10 cellular contexts compared by ENCODE assay signal in the genomic region with DNA sequence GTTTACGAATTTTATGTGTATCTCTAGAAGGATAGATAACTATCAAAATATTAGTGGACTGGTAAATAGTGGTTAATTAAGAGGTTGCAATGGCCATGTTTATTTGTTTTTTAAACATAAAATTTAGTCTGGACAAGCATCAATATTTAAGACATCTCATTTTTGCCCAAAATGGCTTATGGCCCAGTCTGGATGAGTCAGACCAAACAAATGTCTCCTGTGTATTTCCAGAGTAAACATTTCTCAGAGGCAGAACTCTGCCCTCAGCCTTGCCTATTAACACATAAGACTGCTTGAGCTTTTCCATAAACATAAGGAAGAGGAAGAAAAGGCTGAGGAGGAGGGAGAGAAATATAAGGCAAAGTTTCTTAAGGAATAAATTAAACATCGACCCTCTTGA.
DNase-seq lines count a peak whose midpoint lies in the region; ATAC-seq, FAIRE-seq and TF ChIP-seq lines count a peak whose summit lies in the region.
"Had no signal": no experiment of that assay in that cellular context is flagged by ENCODE, and none has a peak within 500 bp of the region (broad histone marks: within the 10 kb centered on the region; RNA-seq: fewer than 3 reads in every experiment).

No MANE protein-coding gene starts in this region.

- H3K4me1 ChIP-seq in left lung = no peaks in the 10 kb centered on the region

- H3K4me3 Mint-ChIP-seq in HFFc6 = peak overlapping the region; percentile 64
- H3K4me3 Mint-ChIP-seq: stimulated activated naive CD8-positive, alpha-beta T cell treated with anti-CD3 and anti-CD28 coated beads, Interleukin-15, Interleukin-2, amounts not matched to agents 100 ng/mL and 50 ng/mL, for 24 hours had no signal

- H3K4me1 Mint-ChIP-seq in HFFc6 (ENCODE audit: low read depth) = peaks cover 43% of the 10 kb centered on the region

- no peaks in the 10 kb centered on the region for H3K36me3 ChIP-seq in left lung

- H3K27me3 Mint-ChIP-seq in HFFc6 (ENCODE audit: insufficient read depth) = no peaks in the 10 kb centered on the region
- H3K27me3 Mint-ChIP-seq: stimulated activated naive CD8-positive, alpha-beta T cell treated with anti-CD3 and anti-CD28 coated beads, Interleukin-15, Interleukin-2, amounts not matched to agents 100 ng/mL and 50 ng/mL, for 24 hours had no signal

- no peaks in the 10 kb centered on the region for H3K9me3 ChIP-seq in left lung

- intact Hi-C loops in left lung (cut with DNase I) = no loop called here

- H3K36me3 Mint-ChIP-seq in HFFc6 (ENCODE audit: low read depth) = no peaks in the 10 kb centered on the region

- peak overlapping the region in 1 of 2 donors; percentile 59 for H3K27ac ChIP-seq in left lung

- no peak overlapping the region for H3K4me3 ChIP-seq in left lung
- H3K4me3 ChIP-seq: lung had no signal

- ATAC-seq in left lung (peak; percentile 93), GM21390 (IDR thresholded peaks at IDR 0.05; ENCODE audit: unreplicated experiment) (no peak), GM19328 (IDR thresholded peaks at IDR 0.05; ENCODE audit: unreplicated experiment) (no peak)

- FAIRE-seq in urothelium cell line (lab: Jason Lieb, UNC) = no peak

- peak overlapping the region; percentile 69 for H3K27ac Mint-ChIP-seq in HFFc6
- H3K27ac Mint-ChIP-seq: stimulated activated naive CD8-positive, alpha-beta T cell treated with anti-CD3 and anti-CD28 coated beads, Interleukin-15, Interleukin-2, amounts not matched to agents 100 ng/mL and 50 ng/mL, for 24 hours had no signal

- H3K27me3 ChIP-seq in left lung = no peaks in the 10 kb centered on the region

- DNase-seq in HFFc6 (peak; percentile 62), brain pericyte (ENCODE audit: low read depth, low spot score) (peak; percentile 25), left lung (no peak), urothelium cell line (ENCODE audit: low spot score) (peak; percentile 35), NCI-H1694 (lab: John Stamatoyannopoulos, UW) (no peak)
- DNase-seq: NCI-H526 treated with DMSO at 0.1 percent for 48 hours had no signal

- H3K9me3 Mint-ChIP-seq in HFFc6 = no peaks in the 10 kb centered on the region
- H3K9me3 Mint-ChIP-seq: stimulated activated naive CD8-positive, alpha-beta T cell treated with anti-CD3 and anti-CD28 coated beads, Interleukin-15, Interleukin-2, amounts not matched to agents 100 ng/mL and 50 ng/mL, for 24 hours had no signal

- no peak for TF ChIP-seq CTCF in HFFc6 (IDR thresholded peaks at IDR 0.05)
- TF ChIP-seq CTCF in left lung (IDR thresholded peaks at IDR 0.05) = no peak

Comparison
In these comparisons a context has a peak if more than half of its experiments do, and no peak if none do; other contexts are left out.
1. DNase-seq: peak in HFFc6 (single experiment), brain pericyte (single experiment) and urothelium cell line (single experiment); none in left lung (0 of 2) and NCI-H1694 (single experiment).